14 cellular contexts compared by ENCODE assay signal in genomic region chr11:84899740-84900139, GRCh38.
A peak's percentile ranks its signal among the peaks of the same experiment; 100 is the strongest.
DNase-seq lines count a peak whose midpoint lies in the region; ATAC-seq, FAIRE-seq and TF ChIP-seq lines count a peak whose summit lies in the region.
"Had no signal": no experiment of that assay in that cellular context is flagged by ENCODE, and none has a peak within 500 bp of the region (broad histone marks: within the 10 kb centered on the region; RNA-seq: fewer than 3 reads in every experiment).

No MANE protein-coding gene starts in this region.

- no peak for TF ChIP-seq CTCF in HepG2 (CRISPR knock-in tag; IDR thresholded peaks at IDR 0.05)
- TF ChIP-seq CTCF in right lobe of liver (IDR thresholded peaks at IDR 0.05) = no peak
- TF ChIP-seq CTCF in KMS-11 (conservative IDR thresholded peaks at IDR 0.05; ENCODE audit: low read depth, low read length) = 0 out of 2 replicates have a peak, but pooled peaks have one; percentile 23
- TF ChIP-seq CTCF in choroid plexus epithelial cell (conservative IDR thresholded peaks at IDR 0.05; ENCODE audit: low read depth, low read length) = peak; percentile 53
- no peak for TF ChIP-seq CTCF in stomach (IDR thresholded peaks at IDR 0.05)

- ATAC-seq in HepG2 (peak; percentile 75), right lobe of liver (no peak), GM21723 (IDR thresholded peaks at IDR 0.05; ENCODE audit: unreplicated experiment) (no peak)
- no peak for ATAC-seq in stimulated activated naive CD8-positive, alpha-beta T cell treated with anti-CD3 and anti-CD28 coated beads, Interleukin-15, Interleukin-2, amounts not matched to agents 100 U/mL and 50 U/mL, for 24 hours

- TF ChIP-seq EP300 in HepG2 (IDR thresholded peaks at IDR 0.05; ENCODE audit: low read depth in 2 of 2, low read length in 2 of 2) (no peak), HepG2 (CRISPR knock-in tag; IDR thresholded peaks at IDR 0.05; ENCODE audit: borderline replicate concordance) (no peak), stomach (IDR thresholded peaks at IDR 0.05) (no peak)

- intact Hi-C loops in HepG2 (cut with micrococcal nuclease; ENCODE audit: unreplicated experiment) (no loop called here), right lobe of liver (cut with DNase I) (no loop called here), stomach (cut with DNase I; ENCODE audit: low total_unique reads) (no loop called here)

- POLR2A ChIA-PET in HepG2 (lab: Yijun Ruan, JAX) = no interaction called here

- CTCF ChIA-PET in HepG2 (lab: Yijun Ruan, JAX; ENCODE audit: low intra/inter-chr PET ratio, low total read pairs) = no interaction called here

- no TSS peak for BruUV-seq in HepG2 (replicated peaks; lab: Mats Ljungman, UMichigan)

- in situ Hi-C loops in HepG2 (cut with HindIII; ENCODE audit: extremely low pct_ligation_motif_present, low pct_unique_long_range_greater_than_20kb) = no loop called here

- no peaks in the 10 kb centered on the region for H3K79me2 ChIP-seq in HepG2 (ENCODE audit: insufficient read depth, low read length)
- H3K79me2 ChIP-seq in KMS-11 (ENCODE audit: insufficient read depth, low read depth) = no peaks in the 10 kb centered on the region
- H3K79me2 ChIP-seq: parathyroid adenoma had no signal

- H3K4me3 ChIP-seq in HepG2 (replicated peaks in 1 of 3; ENCODE audit: insufficient read depth in 1 of 3, low read depth in 2 of 3, low read length in 3 of 3) = no peak overlapping the region
- H3K4me3 ChIP-seq in right lobe of liver = no peak overlapping the region
- H3K4me3 ChIP-seq in KMS-11 (IDR thresholded peaks at IDR 0.05; ENCODE audit: insufficient read depth, low read depth, low read length) = no peak overlapping the region
- no peak overlapping the region for H3K4me3 ChIP-seq in choroid plexus epithelial cell (ENCODE audit: low read depth, low read length)
- H3K4me3 ChIP-seq in stomach = no peak overlapping the region

- H3K27ac ChIP-seq in HepG2 (ENCODE audit: extremely low read length, insufficient read depth, low read length) = no peak overlapping the region
- H3K27ac ChIP-seq in right lobe of liver = no peak overlapping the region
- no peak overlapping the region for H3K27ac ChIP-seq in KMS-11
- no peak overlapping the region for H3K27ac ChIP-seq in stomach
- H3K27ac ChIP-seq: parathyroid adenoma had no signal

- H2AFZ ChIP-seq in HepG2 (ENCODE audit: low read length) (no peak overlapping the region), KMS-11 (ENCODE audit: low read depth) (no peak overlapping the region)
- H2AFZ ChIP-seq: parathyroid adenoma had no signal

- FAIRE-seq in HepG2 (lab: Jason Lieb, UNC) (no peak), urothelium cell line (lab: Jason Lieb, UNC) (no peak)
- FAIRE-seq: islet of Langerhans, TTC549 had no signal

- no peak overlapping the region for H3K9ac ChIP-seq in HepG2 (ENCODE audit: insufficient read depth, low read depth, low read length)
- no peak overlapping the region for H3K9ac ChIP-seq in KMS-11
- H3K9ac ChIP-seq: parathyroid adenoma had no signal

- no peak for TF ChIP-seq RAD21 in HepG2 (CRISPR knock-in tag; IDR thresholded peaks at IDR 0.05)

- DNase-seq in HepG2 (ENCODE audit: low spot score) (peak; percentile 10), right lobe of liver (no peak), choroid plexus epithelial cell (ENCODE audit: low read depth) (peak; percentile 50), urothelium cell line (ENCODE audit: low spot score) (peak; percentile 11), stomach (no peak)
- no peak for DNase-seq in stimulated activated naive CD8-positive, alpha-beta T cell treated with anti-CD3 and anti-CD28 coated beads, Interleukin-15, Interleukin-2, amounts not matched to agents 100 U/mL and 50 U/mL, for 24 hours
- DNase-seq: activated effector memory CD4-positive, alpha-beta T cell treated with anti-CD3 and anti-CD28 coated beads, Interleukin-2, amount 50 U/mL, for 16 hours; AML-193; NCI-H2171 treated with DMSO at 0.1 percent for 48 hours had no signal

- H3K9me3 ChIP-seq in HepG2 (ENCODE audit: low read length) = no peaks in the 10 kb centered on the region
- H3K9me3 ChIP-seq in right lobe of liver = no peaks in the 10 kb centered on the region
- no peaks in the 10 kb centered on the region for H3K9me3 ChIP-seq in stomach

- TF ChIP-seq POLR2A in HepG2 (IDR thresholded peaks at IDR 0.05; ENCODE audit: insufficient read depth in 1 of 2, low read depth in 2 of 2, low read length in 2 of 2) (no peak), right lobe of liver (IDR thresholded peaks at IDR 0.05) (no peak), stomach (IDR thresholded peaks at IDR 0.05) (no peak)

- no peaks in the 10 kb centered on the region for H3K36me3 ChIP-seq in HepG2 (replicated peaks in 1 of 2; ENCODE audit: control insufficient read depth in 1 of 2, insufficient read depth in 2 of 2, low read length in 2 of 2)
- H3K36me3 ChIP-seq in right lobe of liver = no peaks in the 10 kb centered on the region
- H3K36me3 ChIP-seq in KMS-11 (ENCODE audit: insufficient read depth) = no peaks in the 10 kb centered on the region
- no peaks in the 10 kb centered on the region for H3K36me3 ChIP-seq in stomach

- H3K4me1 ChIP-seq in HepG2 (ENCODE audit: insufficient read depth, low read length) = no peaks in the 10 kb centered on the region
- H3K4me1 ChIP-seq in right lobe of liver = no peaks in the 10 kb centered on the region
- H3K4me1 ChIP-seq in KMS-11 (ENCODE audit: low read depth, poor library complexity, severe bottlenecking) = no peaks in the 10 kb centered on the region
- H3K4me1 ChIP-seq in stomach = no peaks in the 10 kb centered on the region
- H3K4me1 ChIP-seq: parathyroid adenoma had no signal

- H3K4me2 ChIP-seq in HepG2 (ENCODE audit: low read depth, low read length) (no peak overlapping the region), KMS-11 (no peak overlapping the region)

- H4K20me1 ChIP-seq in HepG2 (ENCODE audit: insufficient read depth, low read length) (no peaks in the 10 kb centered on the region), KMS-11 (ENCODE audit: insufficient read depth) (no peaks in the 10 kb centered on the region)

- H3K27me3 ChIP-seq in HepG2 (ENCODE audit: control insufficient read depth in 1 of 2, insufficient read depth in 2 of 2, low read length in 2 of 2) (no peaks in the 10 kb centered on the region; a peak in 1 of 5 replicates), right lobe of liver (no peaks in the 10 kb centered on the region), KMS-11 (ENCODE audit: insufficient read depth, low read depth) (no peaks in the 10 kb centered on the region), stomach (no peaks in the 10 kb centered on the region)

TF ChIP-seq in HepG2, 621 proteins besides CTCF, POLR2A, EP300 and RAD21:
- TF ChIP-seq DBP (CRISPR knock-in tag; IDR thresholded peaks at IDR 0.05; ENCODE audit: not compliant biosample characterization) = no peak
- peak; percentile 59 for TF ChIP-seq ZNF652 (CRISPR knock-in tag; IDR thresholded peaks at IDR 0.05; ENCODE audit: borderline replicate concordance, low read depth)
- TF ChIP-seq ZNF766 (CRISPR knock-in tag; IDR thresholded peaks at IDR 0.05; ENCODE audit: borderline replicate concordance) = no peak
- TF ChIP-seq CREBL2 (CRISPR knock-in tag; IDR thresholded peaks at IDR 0.05; ENCODE audit: borderline replicate concordance) = no peak

Comparison
In these comparisons a context has a peak if more than half of its experiments do, and no peak if none do; other contexts are left out.
1. DNase-seq: peak in HepG2 (single experiment), choroid plexus epithelial cell (single experiment) and urothelium cell line (single experiment); none in right lobe of liver (0 of 3), stimulated activated naive CD8-positive, alpha-beta T cell treated with anti-CD3 and anti-CD28 coated beads, Interleukin-15, Interleukin-2, amounts not matched to agents 100 U/mL and 50 U/mL, for 24 hours (single experiment) and stomach (single experiment).
2. CTCF ChIP-seq: peak in KMS-11 (single experiment) and choroid plexus epithelial cell (single experiment); none in HepG2 (single experiment), right lobe of liver (0 of 4) and stomach (0 of 7).